8 cellular contexts compared by ENCODE assay signal in genomic region chr21:29376556-29376955, GRCh38.
DNase-seq lines count a peak whose midpoint lies in the region; ATAC-seq, FAIRE-seq and TF ChIP-seq lines count a peak whose summit lies in the region.

No MANE protein-coding gene starts in this region.

- WGBS in upper lobe of left lung, 2 donors: 45 to 48% methylated on average over 3 of the region's 3 CpGs

- no peaks in the 10 kb centered on the region for H3K9me3 ChIP-seq in upper lobe of left lung

- no peaks in the 10 kb centered on the region for H3K27me3 ChIP-seq in upper lobe of left lung

- DNase-seq in D341Med (ENCODE audit: low spot score) (peak; percentile 65), GM19239 (ENCODE audit: insufficient read length, low spot score) (peak; percentile 42), UCSD-AML1 (lab: John Stamatoyannopoulos, UW; ENCODE audit: unreplicated experiment) (peak; percentile 40), cardiac fibroblast (ENCODE audit: low read depth in 2 of 2) (peak; percentile 28 to 59), medulla oblongata (ENCODE audit: extremely low spot score) (peak; percentile 19), upper lobe of left lung (peak in 1 of 2 donors; percentile 51), cerebellum (ENCODE audit: low spot score) (no peak)

- no peaks in the 10 kb centered on the region for H3K4me1 ChIP-seq in upper lobe of left lung

- TF ChIP-seq POLR2A in upper lobe of left lung (IDR thresholded peaks at IDR 0.05): no peak

- no peak overlapping the region for H3K4me3 ChIP-seq in cardiac fibroblast (replicated peaks in 1 of 2; ENCODE audit: low read depth in 2 of 2, low read length in 2 of 2)
- H3K4me3 ChIP-seq in upper lobe of left lung: no peak overlapping the region

- ATAC-seq in HG03565 (IDR thresholded peaks at IDR 0.05; ENCODE audit: unreplicated experiment) (peak; percentile 63), upper lobe of left lung (ENCODE audit: low FRiP score in 2 of 2) (peak; percentile 38 to 56)

- H3K36me3 ChIP-seq in upper lobe of left lung: peaks cover 0 to 7% (median 0%) of the 10 kb centered on the region in 4 donors

- peak; percentile 56 for TF ChIP-seq CTCF in cardiac fibroblast (IDR thresholded peaks at IDR 0.05; ENCODE audit: low read depth, low read length)
- peak in 3 of 6 experiments; percentile 27 to 42 (median 40) for TF ChIP-seq CTCF in upper lobe of left lung (IDR thresholded peaks at IDR 0.05)

- FAIRE-seq in GM19239 (lab: Jason Lieb, UNC): peak; percentile 84

- no peak for TF ChIP-seq EP300 in upper lobe of left lung (IDR thresholded peaks at IDR 0.05)

- H3K27ac ChIP-seq in upper lobe of left lung: no peak overlapping the region
